Comparison of ENCODE assay signal across 18 cellular contexts in the genomic region with DNA sequence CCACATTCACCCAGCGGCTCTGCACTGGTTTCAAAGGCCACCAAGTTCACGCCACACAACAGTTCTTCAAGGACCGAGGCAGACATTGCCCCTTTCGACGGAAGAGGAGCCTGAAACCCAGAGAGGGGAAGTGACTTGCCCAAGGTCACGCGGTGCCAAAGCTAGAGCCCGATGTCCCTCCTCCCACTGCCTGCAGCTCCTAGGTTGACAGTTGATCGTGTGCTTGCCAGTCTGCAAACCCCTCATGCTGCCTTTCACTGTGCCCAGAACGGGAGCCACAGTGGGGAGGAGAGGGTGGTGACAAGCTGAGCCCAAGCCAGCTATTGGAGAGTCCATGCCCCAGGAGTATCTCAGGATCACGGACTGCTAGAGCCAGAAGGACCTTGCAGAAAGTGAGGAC.
DNase-seq lines count a peak whose midpoint lies in the region; ATAC-seq, FAIRE-seq and TF ChIP-seq lines count a peak whose summit lies in the region.
"Had no signal": no experiment of that assay in that cellular context is flagged by ENCODE, and none has a peak within 500 bp of the region (broad histone marks: within the 10 kb centered on the region; RNA-seq: fewer than 3 reads in every experiment).

No MANE protein-coding gene starts in this region.

- no peaks in the 10 kb centered on the region for H3K79me2 ChIP-seq in HepG2 (ENCODE audit: insufficient read depth, low read length)

- H3K27ac ChIP-seq in HepG2 (ENCODE audit: extremely low read length, insufficient read depth, low read length) = no peak overlapping the region
- H3K27ac ChIP-seq: C4-2B had no signal

- H3K9me3 ChIP-seq in HepG2 (ENCODE audit: low read length) = no peaks in the 10 kb centered on the region

- H3K4me1 ChIP-seq in HepG2 (ENCODE audit: insufficient read depth, low read length) = peaks cover 26% of the 10 kb centered on the region

- DNase-seq in activated effector memory CD4-positive, alpha-beta T cell treated with anti-CD3 and anti-CD28 coated beads, Interleukin-2, amount 50 U/mL, for 16 hours = peak; percentile 39
- no peak for DNase-seq in activated effector memory CD4-positive, alpha-beta T cell treated with Interleukin-2 at 50 U/mL for 16 hours
- DNase-seq in RPMI8226 (peak; percentile 76), HepG2 (ENCODE audit: low spot score) (no peak), NCI-H524 (lab: John Stamatoyannopoulos, UW) (no peak), NCI-H2171 treated with DMSO at 0.1 percent for 48 hours (lab: John Stamatoyannopoulos, UW) (no peak), T-helper 9 cell (no peak), GM20000 (ENCODE audit: low spot score) (no peak)
- DNase-seq: activated CD8-positive, alpha-beta memory T cell treated with anti-CD3 and anti-CD28 coated beads, Interleukin-2, amount 10 ng/mL, durations not matched to agents 7 days and 5 days; DMS79; foreskin fibroblast; NCI-H146; NCI-H446 treated with DMSO at 0.1 percent for 48 hours; trophoblast cell had no signal

- intact Hi-C loops in HepG2 (cut with micrococcal nuclease; ENCODE audit: unreplicated experiment) = no loop called here

- H3K4me3 ChIP-seq in HepG2 (replicated peaks in 1 of 3; ENCODE audit: insufficient read depth in 1 of 3, low read depth in 2 of 3, low read length in 3 of 3) = no peak overlapping the region

- POLR2A ChIA-PET in HepG2 (lab: Yijun Ruan, JAX) = interaction anchor here (0.8 kb wide), 1 partner anchor 9 kb away, joined by 3 read pairs; no protein-coding TSS in a partner anchor

- TF ChIP-seq RAD21 in HepG2 (CRISPR knock-in tag; IDR thresholded peaks at IDR 0.05) = no peak

- H3K27me3 ChIP-seq in HepG2 (ENCODE audit: control insufficient read depth in 1 of 2, insufficient read depth in 2 of 2, low read length in 2 of 2) = peaks cover 7 to 77% of the 10 kb centered on the region in 2 experiments; a peak in 4 of 5 replicates

- BruUV-seq in HepG2 (replicated peaks; lab: Mats Ljungman, UMichigan) = no TSS peak

- H3K9ac ChIP-seq in HepG2 (ENCODE audit: insufficient read depth, low read depth, low read length) = no peak overlapping the region

- FAIRE-seq in HepG2 (lab: Jason Lieb, UNC) = no peak
- FAIRE-seq: A204.1, RCC 7860 had no signal

- 33% methylated on average over 7 of the region's 11 CpGs for WGBS in HepG2 (ENCODE audit: low lambda C conversion rate)

- in situ Hi-C loops in HepG2 (cut with HindIII; ENCODE audit: extremely low pct_ligation_motif_present, low pct_unique_long_range_greater_than_20kb) = no loop called here

- H3K36me3 ChIP-seq in HepG2 (replicated peaks in 1 of 2; ENCODE audit: control insufficient read depth in 1 of 2, insufficient read depth in 2 of 2, low read length in 2 of 2) = no peaks in the 10 kb centered on the region

- no peak overlapping the region; the same call in 1 of the 2 replicates for H3K4me2 ChIP-seq in HepG2 (ENCODE audit: low read depth, low read length)

- no peak overlapping the region for H2AFZ ChIP-seq in HepG2 (ENCODE audit: low read length)

- no peak for TF ChIP-seq POLR2A in HepG2 (IDR thresholded peaks at IDR 0.05; ENCODE audit: insufficient read depth in 1 of 2, low read depth in 2 of 2, low read length in 2 of 2)

- no peak for ATAC-seq in HepG2
- ATAC-seq: activated CD8-positive, alpha-beta memory T cell treated with anti-CD3 and anti-CD28 coated beads, Interleukin-2, amount 10 ng/mL, durations not matched to agents 7 days and 5 days; stimulated activated effector memory CD8-positive, alpha-beta T cell treated with anti-CD3 and anti-CD28 coated beads, Interleukin-12 subunit alpha, Interleukin-12 subunit beta, amount 100 ng/mL, for 72 hours had no signal

- no peak for TF ChIP-seq EP300 in HepG2 (IDR thresholded peaks at IDR 0.05; ENCODE audit: low read depth in 2 of 2, low read length in 2 of 2)
- no peak for TF ChIP-seq EP300 in HepG2 (CRISPR knock-in tag; IDR thresholded peaks at IDR 0.05; ENCODE audit: borderline replicate concordance)

- no peaks in the 10 kb centered on the region for H4K20me1 ChIP-seq in HepG2 (ENCODE audit: insufficient read depth, low read length)

- CTCF ChIA-PET in HepG2 (lab: Yijun Ruan, JAX; ENCODE audit: low intra/inter-chr PET ratio, low total read pairs) = no interaction called here

- no peak for TF ChIP-seq CTCF in HepG2 (CRISPR knock-in tag; IDR thresholded peaks at IDR 0.05)
- TF ChIP-seq CTCF in GM20000 (IDR thresholded peaks at IDR 0.05; ENCODE audit: extremely low read depth, missing control alignments) = no peak

TF ChIP-seq in HepG2, 621 proteins besides CTCF, POLR2A, EP300 and RAD21:
- peak; percentile 24; the same call in 1 of the 2 replicates for TF ChIP-seq ZMYM3 (CRISPR knock-in tag; IDR thresholded peaks at IDR 0.05)
- TF ChIP-seq, protein P1, sequence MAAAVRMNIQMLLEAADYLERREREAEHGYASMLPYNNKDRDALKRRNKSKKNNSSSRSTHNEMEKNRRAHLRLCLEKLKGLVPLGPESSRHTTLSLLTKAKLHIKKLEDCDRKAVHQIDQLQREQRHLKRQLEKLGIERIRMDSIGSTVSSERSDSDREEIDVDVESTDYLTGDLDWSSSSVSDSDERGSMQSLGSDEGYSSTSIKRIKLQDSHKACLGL (CRISPR knock-in tag; IDR thresholded peaks at IDR 0.05) = no peak

Comparison
In these comparisons a context has a peak if more than half of its experiments do, and no peak if none do; other contexts are left out.
1. DNase-seq: peak in activated effector memory CD4-positive, alpha-beta T cell treated with anti-CD3 and anti-CD28 coated beads, Interleukin-2, amount 50 U/mL, for 16 hours (single experiment) and RPMI8226 (single experiment); none in activated effector memory CD4-positive, alpha-beta T cell treated with Interleukin-2 at 50 U/mL for 16 hours (single experiment), HepG2 (single experiment), NCI-H524 (0 of 2), NCI-H2171 treated with DMSO at 0.1 percent for 48 hours (single experiment), T-helper 9 cell (single experiment) and GM20000 (single experiment).